10 cellular contexts compared by ENCODE assay signal in the genomic region with DNA sequence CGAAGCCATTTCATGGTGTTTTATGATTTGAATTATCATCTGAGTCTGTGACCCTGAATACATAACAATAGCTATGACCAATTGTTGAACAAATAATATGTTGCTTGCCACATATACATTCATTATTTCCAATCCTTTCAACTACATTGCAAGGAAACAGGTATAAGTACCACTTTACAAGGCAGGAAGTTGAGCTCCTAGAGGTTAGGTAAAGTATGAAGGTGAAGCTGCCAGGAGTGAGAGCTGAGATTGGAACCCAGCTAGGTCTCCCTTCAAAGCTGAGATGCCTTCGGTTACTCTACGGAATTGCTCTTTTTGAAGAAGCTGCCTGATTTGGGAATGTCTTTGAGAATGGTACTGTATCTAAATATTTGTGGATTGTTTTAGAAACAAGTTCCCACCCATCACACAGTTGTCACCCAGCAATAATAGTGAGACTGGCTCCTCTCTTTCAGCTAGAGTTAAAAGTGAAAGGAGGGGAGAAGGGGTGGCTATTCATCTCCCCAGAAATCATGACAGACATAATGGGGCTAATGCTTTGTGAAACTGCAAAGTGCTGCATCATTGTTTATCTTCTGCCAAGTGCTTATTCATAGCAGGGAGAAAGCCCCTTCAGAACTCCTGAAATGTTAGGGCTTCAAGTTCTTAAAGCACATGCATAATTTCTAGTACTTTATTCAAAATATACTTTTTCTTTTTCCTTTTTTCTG.
A peak's percentile ranks its signal among the peaks of the same experiment; 100 is the strongest.
DNase-seq lines count a peak whose midpoint lies in the region; ATAC-seq, FAIRE-seq and TF ChIP-seq lines count a peak whose summit lies in the region.
"Had no signal": no experiment of that assay in that cellular context is flagged by ENCODE, and none has a peak within 500 bp of the region (broad histone marks: within the 10 kb centered on the region; RNA-seq: fewer than 3 reads in every experiment).

No MANE protein-coding gene starts in this region.

- H3K9me3 Mint-ChIP-seq in activated CD4-positive, alpha-beta memory T cell treated with anti-CD3 and anti-CD28 coated beads for 36 hours = peaks cover 9% of the 10 kb centered on the region
- peaks cover 10% of the 10 kb centered on the region for H3K9me3 Mint-ChIP-seq in activated CD4-positive, alpha-beta memory T cell treated with anti-CD3 and anti-CD28 coated beads, Interleukin-2, amount 10 ng/mL, durations not matched to agents 7 days and 5 days
- H3K9me3 Mint-ChIP-seq in activated naive CD8-positive, alpha-beta T cell treated with anti-CD3 and anti-CD28 coated beads, Interleukin-2, amount 50 U/mL, for 24 hours = peaks cover 18% of the 10 kb centered on the region

- H3K27ac ChIP-seq in esophagus squamous epithelium = peak overlapping the region in 3 of 4 donors; percentile 13 to 45 (median 25)

- H3K9me3 ChIP-seq in esophagus squamous epithelium = no peaks in the 10 kb centered on the region

- peaks cover 0 to 12% (median 8%) of the 10 kb centered on the region in 3 donors for H3K4me1 ChIP-seq in esophagus squamous epithelium

- POLR2A ChIA-PET in activated CD4-positive, alpha-beta memory T cell treated with anti-CD3 and anti-CD28 coated beads for 36 hours (lab: Charles Lee) = no interaction called here
- POLR2A ChIA-PET in activated CD4-positive, alpha-beta memory T cell treated with anti-CD3 and anti-CD28 coated beads, Interleukin-2, amount 10 ng/mL, durations not matched to agents 7 days and 5 days (lab: Charles Lee) = interaction anchor here (1.0 kb wide), 1 partner anchor 60 kb away, joined by 3 read pairs; no protein-coding TSS in a partner anchor

- H3K4me1 Mint-ChIP-seq in activated CD4-positive, alpha-beta memory T cell treated with anti-CD3 and anti-CD28 coated beads for 36 hours (ENCODE audit: low read depth) = peaks cover 36% of the 10 kb centered on the region
- peaks cover 13% of the 10 kb centered on the region for H3K4me1 Mint-ChIP-seq in activated CD4-positive, alpha-beta memory T cell treated with anti-CD3 and anti-CD28 coated beads, Interleukin-2, amount 10 ng/mL, durations not matched to agents 7 days and 5 days
- peaks cover 24% of the 10 kb centered on the region for H3K4me1 Mint-ChIP-seq in activated naive CD8-positive, alpha-beta T cell treated with anti-CD3 and anti-CD28 coated beads, Interleukin-2, amount 50 U/mL, for 24 hours

- H3K4me3 ChIP-seq in esophagus squamous epithelium (no peak overlapping the region), skeletal muscle cell (ENCODE audit: low read depth, low read length) (no peak overlapping the region)

- H3K4me3 Mint-ChIP-seq in activated CD4-positive, alpha-beta memory T cell treated with anti-CD3 and anti-CD28 coated beads for 36 hours = no peak overlapping the region
- H3K4me3 Mint-ChIP-seq in activated CD4-positive, alpha-beta memory T cell treated with anti-CD3 and anti-CD28 coated beads, Interleukin-2, amount 10 ng/mL, durations not matched to agents 7 days and 5 days = no peak overlapping the region
- H3K4me3 Mint-ChIP-seq in activated naive CD8-positive, alpha-beta T cell treated with anti-CD3 and anti-CD28 coated beads, Interleukin-2, amount 50 U/mL, for 24 hours = no peak overlapping the region

- TF ChIP-seq POLR2A in esophagus squamous epithelium (IDR thresholded peaks at IDR 0.05) = no peak

- CTCF ChIA-PET in activated CD4-positive, alpha-beta memory T cell treated with anti-CD3 and anti-CD28 coated beads for 36 hours (lab: Charles Lee) = interaction anchor here (1.0 to 1.1 kb wide), 2 partner anchors 10 to 37 kb away, joined by 3 read pairs; no protein-coding TSS in a partner anchor
- CTCF ChIA-PET in activated CD4-positive, alpha-beta memory T cell treated with anti-CD3 and anti-CD28 coated beads, Interleukin-2, amount 10 ng/mL, durations not matched to agents 7 days and 5 days (lab: Charles Lee) = interaction anchor here (0.8 to 1.4 kb wide), 2 partner anchors 19 to 39 kb away, joined by 3 read pairs; no protein-coding TSS in a partner anchor

- H3K27ac Mint-ChIP-seq in activated CD4-positive, alpha-beta memory T cell treated with anti-CD3 and anti-CD28 coated beads for 36 hours = peak overlapping the region; percentile 44
- H3K27ac Mint-ChIP-seq in activated CD4-positive, alpha-beta memory T cell treated with anti-CD3 and anti-CD28 coated beads, Interleukin-2, amount 10 ng/mL, durations not matched to agents 7 days and 5 days = no peak overlapping the region
- H3K27ac Mint-ChIP-seq in activated naive CD8-positive, alpha-beta T cell treated with anti-CD3 and anti-CD28 coated beads, Interleukin-2, amount 50 U/mL, for 24 hours = no peak overlapping the region

- no peak for TF ChIP-seq CTCF in esophagus squamous epithelium (IDR thresholded peaks at IDR 0.05)

- H3K27me3 Mint-ChIP-seq in activated CD4-positive, alpha-beta memory T cell treated with anti-CD3 and anti-CD28 coated beads for 36 hours = no peaks in the 10 kb centered on the region
- H3K27me3 Mint-ChIP-seq in activated CD4-positive, alpha-beta memory T cell treated with anti-CD3 and anti-CD28 coated beads, Interleukin-2, amount 10 ng/mL, durations not matched to agents 7 days and 5 days = no peaks in the 10 kb centered on the region
- no peaks in the 10 kb centered on the region for H3K27me3 Mint-ChIP-seq in activated naive CD8-positive, alpha-beta T cell treated with anti-CD3 and anti-CD28 coated beads, Interleukin-2, amount 50 U/mL, for 24 hours

- no peaks in the 10 kb centered on the region for H3K27me3 ChIP-seq in esophagus squamous epithelium

- no peak for ATAC-seq in activated naive CD8-positive, alpha-beta T cell treated with anti-CD3 and anti-CD28 coated beads, Interleukin-2, amount 50 U/mL, for 24 hours

- H3K36me3 Mint-ChIP-seq in activated CD4-positive, alpha-beta memory T cell treated with anti-CD3 and anti-CD28 coated beads for 36 hours = peaks cover 20% of the 10 kb centered on the region
- H3K36me3 Mint-ChIP-seq in activated CD4-positive, alpha-beta memory T cell treated with anti-CD3 and anti-CD28 coated beads, Interleukin-2, amount 10 ng/mL, durations not matched to agents 7 days and 5 days (ENCODE audit: low read depth) = peaks cover 18% of the 10 kb centered on the region
- peaks cover 9% of the 10 kb centered on the region for H3K36me3 Mint-ChIP-seq in activated naive CD8-positive, alpha-beta T cell treated with anti-CD3 and anti-CD28 coated beads, Interleukin-2, amount 50 U/mL, for 24 hours (ENCODE audit: low read depth)

- no peak for DNase-seq in activated CD4-positive, alpha-beta memory T cell treated with anti-CD3 and anti-CD28 coated beads for 36 hours
- no peak for DNase-seq in activated CD4-positive, alpha-beta memory T cell treated with anti-CD3 and anti-CD28 coated beads, Interleukin-2, amount 10 ng/mL, durations not matched to agents 7 days and 5 days
- DNase-seq in NCI-H774 (lab: John Stamatoyannopoulos, UW) (peak; percentile 63), esophagus squamous epithelium (lab: John Stamatoyannopoulos, UW) (no peak), skeletal muscle cell (ENCODE audit: low read depth) (peak; percentile 13), islet precursor cell (no peak), RCC 7860 (ENCODE audit: low spot score) (no peak)
- DNase-seq in activated naive CD8-positive, alpha-beta T cell treated with anti-CD3 and anti-CD28 coated beads, Interleukin-2, amount 50 U/mL, for 24 hours = no peak
- DNase-seq: activated gamma-delta T cell had no signal

- intact Hi-C loops in activated CD4-positive, alpha-beta memory T cell treated with anti-CD3 and anti-CD28 coated beads for 36 hours (cut with micrococcal nuclease) = loop anchor here (5.0 kb wide), 1 partner anchor 37 kb away; no protein-coding TSS in a partner anchor
- intact Hi-C loops in esophagus squamous epithelium (cut with DNase I) = no loop called here

- 87 to 94% methylated on average over 3 of the region's 3 CpGs for WGBS in esophagus squamous epithelium, 2 donors

- no peak for FAIRE-seq in RCC 7860 (lab: Jason Lieb, UNC)
- FAIRE-seq: endothelial cell of umbilical vein had no signal

- H3K36me3 ChIP-seq in esophagus squamous epithelium = no peaks in the 10 kb centered on the region

Comparison
In these comparisons a context has a peak if more than half of its experiments do, and no peak if none do; other contexts are left out.
1. DNase-seq: peak in NCI-H774 (single experiment) and skeletal muscle cell (single experiment); none in activated CD4-positive, alpha-beta memory T cell treated with anti-CD3 and anti-CD28 coated beads for 36 hours (single experiment), activated CD4-positive, alpha-beta memory T cell treated with anti-CD3 and anti-CD28 coated beads, Interleukin-2, amount 10 ng/mL, durations not matched to agents 7 days and 5 days (single experiment), esophagus squamous epithelium (single experiment), islet precursor cell (single experiment), activated naive CD8-positive, alpha-beta T cell treated with anti-CD3 and anti-CD28 coated beads, Interleukin-2, amount 50 U/mL, for 24 hours (single experiment) and RCC 7860 (single experiment).